In the genomic region with DNA sequence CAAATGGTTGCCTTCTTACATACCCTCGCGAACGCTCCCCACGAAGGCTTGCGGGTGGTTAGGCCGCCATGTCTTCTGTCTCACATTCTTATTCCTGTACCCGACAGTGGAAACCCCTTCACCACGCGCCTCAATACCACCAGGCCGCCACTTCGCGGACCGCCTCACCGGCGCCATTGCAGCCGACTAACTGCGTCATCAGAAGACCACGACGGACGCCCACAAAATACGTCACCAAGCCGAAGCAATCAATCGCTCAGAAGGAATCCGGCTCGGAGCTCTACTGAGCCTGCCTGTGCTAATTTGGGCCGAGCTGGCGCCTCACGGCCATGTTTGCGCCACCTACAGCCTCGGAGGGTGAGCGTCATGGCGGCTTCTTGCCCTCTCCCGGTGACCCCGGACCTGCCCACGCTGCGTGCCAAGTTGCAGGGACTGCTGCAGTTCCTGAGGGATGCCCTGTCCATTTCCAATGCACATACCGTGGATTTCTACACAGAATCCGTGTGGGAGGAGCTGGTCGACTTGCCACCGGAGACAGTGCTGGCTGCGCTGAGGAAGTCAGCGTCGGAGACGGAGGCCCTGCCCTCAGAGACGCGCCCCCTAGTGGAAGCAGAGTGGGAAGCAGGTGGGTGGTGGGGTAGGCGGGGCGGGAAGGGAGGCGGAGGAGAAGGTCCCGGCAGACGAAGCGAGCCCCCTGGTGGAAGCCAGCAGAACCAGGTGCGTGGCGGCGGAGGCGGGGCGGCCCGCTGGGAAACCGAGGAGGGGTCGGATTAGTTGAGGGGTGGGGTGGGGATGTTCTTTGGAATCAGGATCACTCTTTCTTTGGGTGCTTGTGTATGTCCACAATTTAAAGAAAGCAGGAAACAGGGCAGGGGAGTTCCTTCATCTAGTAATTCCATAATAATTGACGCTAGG, we compare ENCODE assay signal across 1 cellular context.
TF ChIP-seq lines count a peak whose summit lies in the region.

A gene with protein sequence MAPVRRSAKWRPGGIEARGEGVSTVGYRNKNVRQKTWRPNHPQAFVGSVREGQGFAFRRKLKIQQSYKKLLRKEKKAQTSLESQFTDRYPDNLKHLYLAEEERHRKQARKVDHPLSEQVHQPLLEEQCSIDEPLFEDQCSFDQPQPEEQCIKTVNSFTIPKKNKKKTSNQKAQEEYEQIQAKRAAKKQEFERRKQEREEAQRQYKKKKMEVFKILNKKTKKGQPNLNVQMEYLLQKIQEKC (minus strand): TSS at position 188 of the 915 bp plus-strand sequence. CDS start 11 bp downstream, at position 177.
Gene METTL25 (plus strand): TSS at position 330 of the 915 bp plus-strand sequence. CDS start 37 bp downstream, at position 367.

TF ChIP-seq in HepG2, 621 proteins besides CTCF, POLR2A, EP300 and RAD21 (continued from another document and continues in another):
- peak; percentile 35; the same call in 1 of the 2 replicates for TF ChIP-seq KDM1A (CRISPR knock-in tag; IDR thresholded peaks at IDR 0.05)
- peak; percentile 14; the same call in 1 of the 2 replicates for TF ChIP-seq GATA4 (IDR thresholded peaks at IDR 0.05; ENCODE audit: borderline replicate concordance, low read depth)
- peak; percentile 94; the same call in 1 of the 2 replicates for TF ChIP-seq FOXC1 (CRISPR knock-in tag; IDR thresholded peaks at IDR 0.05; ENCODE audit: borderline replicate concordance)
- TF ChIP-seq ZNF839 (CRISPR knock-in tag; IDR thresholded peaks at IDR 0.05; ENCODE audit: borderline replicate concordance) = peak; percentile 49; the same call in 1 of the 2 replicates
- no peak for TF ChIP-seq FOXA1 (IDR thresholded peaks at IDR 0.05)
- TF ChIP-seq FOXA1 (CRISPR knock-in tag; IDR thresholded peaks at IDR 0.05) = peak; percentile 30; the same call in 1 of the 2 replicates
- TF ChIP-seq, protein P1, sequence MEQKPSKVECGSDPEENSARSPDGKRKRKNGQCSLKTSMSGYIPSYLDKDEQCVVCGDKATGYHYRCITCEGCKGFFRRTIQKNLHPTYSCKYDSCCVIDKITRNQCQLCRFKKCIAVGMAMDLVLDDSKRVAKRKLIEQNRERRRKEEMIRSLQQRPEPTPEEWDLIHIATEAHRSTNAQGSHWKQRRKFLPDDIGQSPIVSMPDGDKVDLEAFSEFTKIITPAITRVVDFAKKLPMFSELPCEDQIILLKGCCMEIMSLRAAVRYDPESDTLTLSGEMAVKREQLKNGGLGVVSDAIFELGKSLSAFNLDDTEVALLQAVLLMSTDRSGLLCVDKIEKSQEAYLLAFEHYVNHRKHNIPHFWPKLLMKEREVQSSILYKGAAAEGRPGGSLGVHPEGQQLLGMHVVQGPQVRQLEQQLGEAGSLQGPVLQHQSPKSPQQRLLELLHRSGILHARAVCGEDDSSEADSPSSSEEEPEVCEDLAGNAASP (CRISPR knock-in tag; IDR thresholded peaks at IDR 0.05; ENCODE audit: borderline replicate concordance) = peak; percentile 84
- TF ChIP-seq KLF9 (CRISPR knock-in tag; IDR thresholded peaks at IDR 0.05; ENCODE audit: low read depth) = no peak
- peak; percentile 94 for TF ChIP-seq KLF12 (CRISPR knock-in tag; IDR thresholded peaks at IDR 0.05; ENCODE audit: borderline replicate concordance)
- TF ChIP-seq, protein P2, sequence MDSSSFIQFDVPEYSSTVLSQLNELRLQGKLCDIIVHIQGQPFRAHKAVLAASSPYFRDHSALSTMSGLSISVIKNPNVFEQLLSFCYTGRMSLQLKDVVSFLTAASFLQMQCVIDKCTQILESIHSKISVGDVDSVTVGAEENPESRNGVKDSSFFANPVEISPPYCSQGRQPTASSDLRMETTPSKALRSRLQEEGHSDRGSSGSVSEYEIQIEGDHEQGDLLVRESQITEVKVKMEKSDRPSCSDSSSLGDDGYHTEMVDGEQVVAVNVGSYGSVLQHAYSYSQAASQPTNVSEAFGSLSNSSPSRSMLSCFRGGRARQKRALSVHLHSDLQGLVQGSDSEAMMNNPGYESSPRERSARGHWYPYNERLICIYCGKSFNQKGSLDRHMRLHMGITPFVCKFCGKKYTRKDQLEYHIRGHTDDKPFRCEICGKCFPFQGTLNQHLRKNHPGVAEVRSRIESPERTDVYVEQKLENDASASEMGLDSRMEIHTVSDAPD (CRISPR knock-in tag; IDR thresholded peaks at IDR 0.05) = peak; percentile 75; the same call in 1 of the 2 replicates
- TF ChIP-seq RFXANK (CRISPR knock-in tag; IDR thresholded peaks at IDR 0.05) = peak; percentile 70; the same call in 1 of the 2 replicates
- TF ChIP-seq ZFP37 (CRISPR knock-in tag; IDR thresholded peaks at IDR 0.05; ENCODE audit: borderline replicate concordance) = peak; percentile 69; the same call in 1 of the 2 replicates
- TF ChIP-seq, protein P3, sequence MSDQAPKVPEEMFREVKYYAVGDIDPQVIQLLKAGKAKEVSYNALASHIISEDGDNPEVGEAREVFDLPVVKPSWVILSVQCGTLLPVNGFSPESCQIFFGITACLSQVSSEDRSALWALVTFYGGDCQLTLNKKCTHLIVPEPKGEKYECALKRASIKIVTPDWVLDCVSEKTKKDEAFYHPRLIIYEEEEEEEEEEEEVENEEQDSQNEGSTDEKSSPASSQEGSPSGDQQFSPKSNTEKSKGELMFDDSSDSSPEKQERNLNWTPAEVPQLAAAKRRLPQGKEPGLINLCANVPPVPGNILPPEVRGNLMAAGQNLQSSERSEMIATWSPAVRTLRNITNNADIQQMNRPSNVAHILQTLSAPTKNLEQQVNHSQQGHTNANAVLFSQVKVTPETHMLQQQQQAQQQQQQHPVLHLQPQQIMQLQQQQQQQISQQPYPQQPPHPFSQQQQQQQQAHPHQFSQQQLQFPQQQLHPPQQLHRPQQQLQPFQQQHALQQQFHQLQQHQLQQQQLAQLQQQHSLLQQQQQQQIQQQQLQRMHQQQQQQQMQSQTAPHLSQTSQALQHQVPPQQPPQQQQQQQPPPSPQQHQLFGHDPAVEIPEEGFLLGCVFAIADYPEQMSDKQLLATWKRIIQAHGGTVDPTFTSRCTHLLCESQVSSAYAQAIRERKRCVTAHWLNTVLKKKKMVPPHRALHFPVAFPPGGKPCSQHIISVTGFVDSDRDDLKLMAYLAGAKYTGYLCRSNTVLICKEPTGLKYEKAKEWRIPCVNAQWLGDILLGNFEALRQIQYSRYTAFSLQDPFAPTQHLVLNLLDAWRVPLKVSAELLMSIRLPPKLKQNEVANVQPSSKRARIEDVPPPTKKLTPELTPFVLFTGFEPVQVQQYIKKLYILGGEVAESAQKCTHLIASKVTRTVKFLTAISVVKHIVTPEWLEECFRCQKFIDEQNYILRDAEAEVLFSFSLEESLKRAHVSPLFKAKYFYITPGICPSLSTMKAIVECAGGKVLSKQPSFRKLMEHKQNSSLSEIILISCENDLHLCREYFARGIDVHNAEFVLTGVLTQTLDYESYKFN (CRISPR knock-in tag; conservative IDR thresholded peaks at IDR 0.05) = peak; percentile 58
- no peak for TF ChIP-seq ATF6 (CRISPR knock-in tag; conservative IDR thresholded peaks at IDR 0.05)
- peak; percentile 98 for TF ChIP-seq ASH2L (IDR thresholded peaks at IDR 0.05; ENCODE audit: insufficient read length, low read depth, low read length)
- 0 out of 2 replicates have a peak, but pooled peaks have one; percentile 71 for TF ChIP-seq RNF2 (conservative IDR thresholded peaks at IDR 0.05; ENCODE audit: low read depth)
- TF ChIP-seq ZNF772 (CRISPR knock-in tag; IDR thresholded peaks at IDR 0.05) = peak; percentile 66; the same call in 1 of the 2 replicates
- peak; percentile 87 for TF ChIP-seq FOXA3 (CRISPR knock-in tag; IDR thresholded peaks at IDR 0.05)
- TF ChIP-seq, protein P4, sequence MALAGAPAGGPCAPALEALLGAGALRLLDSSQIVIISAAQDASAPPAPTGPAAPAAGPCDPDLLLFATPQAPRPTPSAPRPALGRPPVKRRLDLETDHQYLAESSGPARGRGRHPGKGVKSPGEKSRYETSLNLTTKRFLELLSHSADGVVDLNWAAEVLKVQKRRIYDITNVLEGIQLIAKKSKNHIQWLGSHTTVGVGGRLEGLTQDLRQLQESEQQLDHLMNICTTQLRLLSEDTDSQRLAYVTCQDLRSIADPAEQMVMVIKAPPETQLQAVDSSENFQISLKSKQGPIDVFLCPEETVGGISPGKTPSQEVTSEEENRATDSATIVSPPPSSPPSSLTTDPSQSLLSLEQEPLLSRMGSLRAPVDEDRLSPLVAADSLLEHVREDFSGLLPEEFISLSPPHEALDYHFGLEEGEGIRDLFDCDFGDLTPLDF (CRISPR knock-in tag; IDR thresholded peaks at IDR 0.05) = peak; percentile 81; the same call in 1 of the 2 replicates
- no peak for TF ChIP-seq ZNF326 (CRISPR knock-in tag; IDR thresholded peaks at IDR 0.05; ENCODE audit: borderline replicate concordance)
- TF ChIP-seq ZKSCAN5 (CRISPR knock-in tag; IDR thresholded peaks at IDR 0.05) = 0 out of 2 replicates have a peak, but pooled peaks have one; percentile 63
- no peak for TF ChIP-seq ELF4 (CRISPR knock-in tag; IDR thresholded peaks at IDR 0.05; ENCODE audit: borderline replicate concordance)
- TF ChIP-seq, protein P5, sequence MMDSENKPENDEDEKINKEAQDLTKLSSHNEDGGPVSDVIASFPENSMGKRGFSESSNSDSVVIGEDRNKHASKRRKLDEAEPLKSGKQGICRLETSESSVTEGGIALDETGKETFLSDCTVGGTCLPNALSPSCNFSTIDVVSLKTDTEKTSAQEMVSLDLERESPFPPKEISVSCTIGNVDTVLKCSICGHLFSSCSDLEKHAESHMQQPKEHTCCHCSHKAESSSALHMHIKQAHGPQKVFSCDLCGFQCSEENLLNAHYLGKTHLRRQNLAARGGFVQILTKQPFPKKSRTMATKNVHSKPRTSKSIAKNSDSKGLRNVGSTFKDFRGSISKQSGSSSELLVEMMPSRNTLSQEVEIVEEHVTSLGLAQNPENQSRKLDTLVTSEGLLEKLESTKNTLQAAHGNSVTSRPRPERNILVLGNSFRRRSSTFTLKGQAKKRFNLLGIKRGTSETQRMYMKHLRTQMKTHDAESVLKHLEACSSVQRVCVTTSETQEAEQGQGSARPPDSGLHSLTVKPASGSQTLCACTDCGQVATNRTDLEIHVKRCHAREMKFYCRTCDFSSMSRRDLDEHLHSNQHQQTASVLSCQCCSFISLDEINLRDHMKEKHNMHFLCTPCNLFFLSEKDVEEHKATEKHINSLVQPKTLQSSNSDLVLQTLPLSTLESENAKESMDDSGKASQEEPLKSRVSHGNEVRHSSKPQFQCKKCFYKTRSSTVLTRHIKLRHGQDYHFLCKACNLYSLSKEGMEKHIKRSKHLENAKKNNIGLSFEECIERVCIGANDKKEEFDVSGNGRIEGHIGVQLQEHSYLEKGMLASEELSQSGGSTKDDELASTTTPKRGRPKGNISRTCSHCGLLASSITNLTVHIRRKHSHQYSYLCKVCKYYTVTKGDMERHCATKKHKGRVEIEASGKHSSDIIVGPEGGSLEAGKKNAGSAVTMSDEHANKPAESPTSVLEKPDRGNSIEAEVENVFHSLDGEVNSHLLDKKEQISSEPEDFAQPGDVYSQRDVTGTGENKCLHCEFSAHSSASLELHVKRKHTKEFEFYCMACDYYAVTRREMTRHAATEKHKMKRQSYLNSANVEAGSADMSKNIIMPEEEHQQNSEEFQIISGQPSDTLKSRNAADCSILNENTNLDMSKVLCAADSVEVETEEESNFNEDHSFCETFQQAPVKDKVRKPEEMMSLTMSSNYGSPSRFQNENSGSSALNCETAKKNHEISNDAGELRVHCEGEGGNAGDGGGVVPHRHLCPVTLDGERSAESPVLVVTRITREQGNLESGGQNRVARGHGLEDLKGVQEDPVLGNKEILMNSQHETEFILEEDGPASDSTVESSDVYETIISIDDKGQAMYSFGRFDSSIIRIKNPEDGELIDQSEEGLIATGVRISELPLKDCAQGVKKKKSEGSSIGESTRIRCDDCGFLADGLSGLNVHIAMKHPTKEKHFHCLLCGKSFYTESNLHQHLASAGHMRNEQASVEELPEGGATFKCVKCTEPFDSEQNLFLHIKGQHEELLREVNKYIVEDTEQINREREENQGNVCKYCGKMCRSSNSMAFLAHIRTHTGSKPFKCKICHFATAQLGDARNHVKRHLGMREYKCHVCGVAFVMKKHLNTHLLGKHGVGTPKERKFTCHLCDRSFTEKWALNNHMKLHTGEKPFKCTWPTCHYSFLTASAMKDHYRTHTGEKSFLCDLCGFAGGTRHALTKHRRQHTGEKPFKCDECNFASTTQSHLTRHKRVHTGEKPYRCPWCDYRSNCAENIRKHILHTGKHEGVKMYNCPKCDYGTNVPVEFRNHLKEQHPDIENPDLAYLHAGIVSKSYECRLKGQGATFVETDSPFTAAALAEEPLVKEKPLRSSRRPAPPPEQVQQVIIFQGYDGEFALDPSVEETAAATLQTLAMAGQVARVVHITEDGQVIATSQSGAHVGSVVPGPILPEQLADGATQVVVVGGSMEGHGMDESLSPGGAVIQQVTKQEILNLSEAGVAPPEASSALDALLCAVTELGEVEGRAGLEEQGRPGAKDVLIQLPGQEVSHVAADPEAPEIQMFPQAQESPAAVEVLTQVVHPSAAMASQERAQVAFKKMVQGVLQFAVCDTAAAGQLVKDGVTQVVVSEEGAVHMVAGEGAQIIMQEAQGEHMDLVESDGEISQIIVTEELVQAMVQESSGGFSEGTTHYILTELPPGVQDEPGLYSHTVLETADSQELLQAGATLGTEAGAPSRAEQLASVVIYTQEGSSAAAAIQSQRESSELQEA (CRISPR knock-in tag; IDR thresholded peaks at IDR 0.05; ENCODE audit: not compliant biosample characterization) = no peak
- TF ChIP-seq, protein P6, sequence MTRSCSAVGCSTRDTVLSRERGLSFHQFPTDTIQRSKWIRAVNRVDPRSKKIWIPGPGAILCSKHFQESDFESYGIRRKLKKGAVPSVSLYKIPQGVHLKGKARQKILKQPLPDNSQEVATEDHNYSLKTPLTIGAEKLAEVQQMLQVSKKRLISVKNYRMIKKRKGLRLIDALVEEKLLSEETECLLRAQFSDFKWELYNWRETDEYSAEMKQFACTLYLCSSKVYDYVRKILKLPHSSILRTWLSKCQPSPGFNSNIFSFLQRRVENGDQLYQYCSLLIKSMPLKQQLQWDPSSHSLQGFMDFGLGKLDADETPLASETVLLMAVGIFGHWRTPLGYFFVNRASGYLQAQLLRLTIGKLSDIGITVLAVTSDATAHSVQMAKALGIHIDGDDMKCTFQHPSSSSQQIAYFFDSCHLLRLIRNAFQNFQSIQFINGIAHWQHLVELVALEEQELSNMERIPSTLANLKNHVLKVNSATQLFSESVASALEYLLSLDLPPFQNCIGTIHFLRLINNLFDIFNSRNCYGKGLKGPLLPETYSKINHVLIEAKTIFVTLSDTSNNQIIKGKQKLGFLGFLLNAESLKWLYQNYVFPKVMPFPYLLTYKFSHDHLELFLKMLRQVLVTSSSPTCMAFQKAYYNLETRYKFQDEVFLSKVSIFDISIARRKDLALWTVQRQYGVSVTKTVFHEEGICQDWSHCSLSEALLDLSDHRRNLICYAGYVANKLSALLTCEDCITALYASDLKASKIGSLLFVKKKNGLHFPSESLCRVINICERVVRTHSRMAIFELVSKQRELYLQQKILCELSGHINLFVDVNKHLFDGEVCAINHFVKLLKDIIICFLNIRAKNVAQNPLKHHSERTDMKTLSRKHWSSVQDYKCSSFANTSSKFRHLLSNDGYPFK (CRISPR knock-in tag; IDR thresholded peaks at IDR 0.05; ENCODE audit: borderline replicate concordance) = peak; percentile 98
- TF ChIP-seq ZNF737 (CRISPR knock-in tag; IDR thresholded peaks at IDR 0.05; ENCODE audit: borderline replicate concordance) = no peak
- TF ChIP-seq GZF1 (CRISPR knock-in tag; IDR thresholded peaks at IDR 0.05) = peak; percentile 84; the same call in 1 of the 2 replicates
